In the genomic region with DNA sequence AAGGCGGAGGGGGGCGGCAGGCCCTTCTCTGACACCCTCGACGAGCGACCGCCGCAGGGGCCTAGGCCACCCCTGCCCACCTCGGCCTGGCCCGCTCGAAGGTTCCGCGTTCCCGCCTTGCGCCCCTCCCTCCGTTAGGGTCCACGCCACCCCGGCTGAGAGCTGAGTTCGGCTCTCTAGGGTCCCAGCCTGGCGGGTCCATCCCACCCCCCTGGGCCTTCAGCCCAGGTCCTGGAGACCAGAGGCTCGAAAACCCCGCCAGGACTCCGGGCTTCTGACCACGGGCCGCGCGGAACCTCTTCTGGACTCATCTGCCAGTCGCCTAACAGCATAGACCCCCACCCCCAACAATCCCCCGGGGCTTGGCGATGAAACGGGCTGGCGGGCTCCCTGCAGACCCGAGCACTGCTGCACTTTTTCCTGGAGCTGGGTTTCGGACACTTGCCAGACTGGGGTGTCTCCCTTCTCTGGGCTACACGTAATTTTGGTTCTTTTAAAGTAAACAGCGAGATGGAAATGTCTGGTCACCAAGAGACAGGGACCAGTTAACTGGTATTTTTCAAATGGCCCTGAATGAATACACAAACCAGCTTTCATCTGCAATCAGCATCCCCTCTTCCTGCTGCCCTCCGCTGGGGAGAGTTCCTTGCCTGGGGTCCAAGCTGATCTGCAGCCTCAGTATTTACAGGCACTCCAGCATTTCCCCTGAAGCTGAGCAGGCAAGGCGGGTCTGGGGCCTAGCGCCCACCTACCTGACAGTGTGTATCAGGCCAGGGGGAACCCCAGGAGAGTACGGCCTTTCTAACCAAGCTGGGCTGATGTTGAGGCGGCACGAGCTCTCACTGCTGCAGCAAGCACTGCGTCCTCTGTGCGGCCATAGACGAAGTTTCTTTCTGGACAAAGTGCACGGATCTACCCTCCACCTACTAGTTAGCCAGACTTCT, we compare ENCODE assay signal across 8 cellular contexts. TPM values are rescaled to one million over a fixed set of nuclear protein-coding genes. Genes with fewer than 3 reads are reported as not detected.
DNase-seq lines count a peak whose midpoint lies in the region; ATAC-seq and TF ChIP-seq lines count a peak whose summit lies in the region.

No MANE protein-coding gene starts in this region.

- H3K36me3 ChIP-seq in SJCRH30, result peaks cover 36% of the 10 kb centered on the region

- H3K27ac ChIP-seq in SJCRH30, result no peak overlapping the region; the same call in 1 of the 2 replicates

- no peaks in the 10 kb centered on the region for H3K9me3 ChIP-seq in SJCRH30 (replicated peaks)

- intact Hi-C loops in sciatic nerve (cut with DNase I), result no loop called here

- no peaks in the 10 kb centered on the region; the same call in 1 of the 2 replicates for H3K4me1 ChIP-seq in SJCRH30

- DNase-seq in GM12865 (ENCODE audit: low read depth) (no peak), SJCRH30 (no peak), fibroblast of peridontal ligament (ENCODE audit: extremely low read depth) (peak; percentile 25), sciatic nerve (ENCODE audit: low spot score) (peak; percentile 87), NOMO-1 (lab: John Stamatoyannopoulos, UW; ENCODE audit: unreplicated experiment in 2 of 2) (no peak), Kasumi-1 (lab: John Stamatoyannopoulos, UW) (no peak)
- no peak for DNase-seq in activated CD4-positive, CD25-positive, alpha-beta regulatory T cell (lab: John Stamatoyannopoulos, UW)

- TF ChIP-seq CTCF in GM12865 (IDR thresholded peaks at IDR 0.05; ENCODE audit: insufficient read depth, low read depth, low read length, missing control alignments), result no peak

- no peaks in the 10 kb centered on the region for H3K27me3 ChIP-seq in SJCRH30

- H3K4me3 ChIP-seq in GM12865 (ENCODE audit: low read depth, low read length), result peak overlapping the region; percentile 28
- peak overlapping the region; percentile 67 for H3K4me3 ChIP-seq in SJCRH30

- ATAC-seq in sciatic nerve (peak; percentile 3), GM18868 (IDR thresholded peaks at IDR 0.05; ENCODE audit: unreplicated experiment) (no peak)

RNA-seq across cellular contexts. Expression of gene TRIM65, which starts 0.6 kb away (rescaled TPM):
- total RNA-seq in SJCRH30 (2014; rRNA removed; shearing (Covaris generic)), result 7.4 and 7.9 TPM in 2 replicates
- total RNA-seq in sciatic nerve, result 24.7 TPM

RNA-seq across cellular contexts. Expression of gene MRPL38, which starts 7.3 kb away (rescaled TPM):
- total RNA-seq in SJCRH30 (2014; rRNA removed; shearing (Covaris generic)), result 43.6 and 47.1 TPM in 2 replicates
- 73.6 TPM for total RNA-seq in sciatic nerve

RNA-seq across cellular contexts. Expression of gene TRIM47, which starts 19.0 kb away (rescaled TPM):
- total RNA-seq in SJCRH30 (2014; rRNA removed; shearing (Covaris generic)), result 8.1 and 9.9 TPM in 2 replicates
- 50.7 TPM for total RNA-seq in sciatic nerve

RNA-seq across cellular contexts. Expression of gene WBP2, which starts 42.2 kb away (rescaled TPM):
- total RNA-seq in SJCRH30 (2014; rRNA removed; shearing (Covaris generic)), result 36.3 and 38.3 TPM in 2 replicates
- 156 TPM for total RNA-seq in sciatic nerve

RNA-seq across cellular contexts. Expression of gene FBF1, which starts 43.5 kb away (rescaled TPM):
- 10.3 and 13.5 TPM in 2 replicates for total RNA-seq in SJCRH30 (2014; rRNA removed; shearing (Covaris generic))
- 18.5 TPM for total RNA-seq in sciatic nerve

Comparison
In these comparisons a context has a peak if more than half of its experiments do, and no peak if none do; other contexts are left out.
1. DNase-seq: peak in fibroblast of peridontal ligament (single experiment) and sciatic nerve (single experiment); none in GM12865 (single experiment), SJCRH30 (0 of 2), NOMO-1 (0 of 2), Kasumi-1 (0 of 2) and activated CD4-positive, CD25-positive, alpha-beta regulatory T cell (0 of 4).